In the genomic region with DNA sequence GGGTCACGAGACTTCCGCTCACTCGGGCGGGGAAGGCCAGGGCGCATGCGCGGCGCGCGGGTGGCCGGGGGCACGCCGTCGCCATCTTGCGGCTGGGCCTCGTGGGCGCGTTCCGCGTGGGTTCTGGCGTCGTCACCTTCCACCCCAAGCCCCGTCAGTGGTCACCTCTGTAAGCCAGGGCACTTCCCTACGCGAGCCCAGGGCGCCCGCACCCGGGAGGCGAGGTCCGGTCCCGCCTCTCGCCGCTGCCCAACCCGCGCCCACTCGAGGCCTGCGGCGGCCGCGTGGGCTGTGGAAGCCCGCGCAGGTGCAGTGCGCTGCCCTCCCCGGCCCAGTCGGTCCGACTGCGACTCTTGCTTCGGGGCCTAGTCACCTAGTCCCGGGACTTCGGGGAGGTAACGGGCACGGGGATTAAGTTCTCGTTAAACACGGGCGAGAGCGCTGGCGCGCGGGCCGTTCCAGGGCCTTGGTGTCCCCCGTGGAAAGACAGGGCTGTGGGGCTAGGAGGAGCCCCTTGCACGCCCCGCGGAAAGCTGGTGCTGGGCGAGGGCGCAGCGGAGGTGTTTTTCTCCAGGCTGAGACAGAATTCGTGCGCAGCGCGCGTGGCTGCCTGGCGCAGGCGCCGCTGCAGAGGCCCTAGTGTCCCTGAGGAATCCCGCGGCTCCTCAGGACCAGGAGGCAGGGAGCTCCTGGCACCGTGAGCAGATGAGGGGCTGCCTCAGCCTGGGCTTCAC, we compare ENCODE assay signal across 1 cellular context.
TF ChIP-seq lines count a peak whose summit lies in the region.

No MANE protein-coding gene starts in this region.

TF ChIP-seq in HepG2, 621 proteins besides CTCF, POLR2A, EP300 and RAD21 (continues in another document):
- TF ChIP-seq, protein P1, sequence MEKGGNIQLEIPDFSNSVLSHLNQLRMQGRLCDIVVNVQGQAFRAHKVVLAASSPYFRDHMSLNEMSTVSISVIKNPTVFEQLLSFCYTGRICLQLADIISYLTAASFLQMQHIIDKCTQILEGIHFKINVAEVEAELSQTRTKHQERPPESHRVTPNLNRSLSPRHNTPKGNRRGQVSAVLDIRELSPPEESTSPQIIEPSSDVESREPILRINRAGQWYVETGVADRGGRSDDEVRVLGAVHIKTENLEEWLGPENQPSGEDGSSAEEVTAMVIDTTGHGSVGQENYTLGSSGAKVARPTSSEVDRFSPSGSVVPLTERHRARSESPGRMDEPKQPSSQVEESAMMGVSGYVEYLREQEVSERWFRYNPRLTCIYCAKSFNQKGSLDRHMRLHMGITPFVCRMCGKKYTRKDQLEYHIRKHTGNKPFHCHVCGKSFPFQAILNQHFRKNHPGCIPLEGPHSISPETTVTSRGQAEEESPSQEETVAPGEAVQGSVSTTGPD (CRISPR knock-in tag; IDR thresholded peaks at IDR 0.05) = no peak
- TF ChIP-seq ZFY (CRISPR knock-in tag; IDR thresholded peaks at IDR 0.05) (peak; percentile 82), SP4 (CRISPR knock-in tag; IDR thresholded peaks at IDR 0.05) (peak; percentile 77), SMARCC2 (IDR thresholded peaks at IDR 0.05) (no peak), CEBPB (IDR thresholded peaks at IDR 0.05; ENCODE audit: borderline replicate concordance, low read depth, low read length) (no peak), ZBTB8A (CRISPR knock-in tag; IDR thresholded peaks at IDR 0.05; ENCODE audit: borderline replicate concordance, low read depth) (no peak), HNF4G (IDR thresholded peaks at IDR 0.05; ENCODE audit: borderline replicate concordance, low read depth, low read length) (no peak; the same call in 1 of the 2 replicates), HNF4G (CRISPR knock-in tag; IDR thresholded peaks at IDR 0.05; ENCODE audit: borderline replicate concordance, low read depth) (peak; percentile 80), ZKSCAN1 (IDR thresholded peaks at IDR 0.05; ENCODE audit: low read length) (no peak; the same call in 1 of the 2 replicates), SRY (CRISPR knock-in tag; IDR thresholded peaks at IDR 0.05) (peak; percentile 99), NFIB (CRISPR knock-in tag; IDR thresholded peaks at IDR 0.05; ENCODE audit: borderline replicate concordance) (no peak), ZNF232 (CRISPR knock-in tag; IDR thresholded peaks at IDR 0.05; ENCODE audit: borderline replicate concordance) (peak; percentile 39), ZNF180 (CRISPR knock-in tag; IDR thresholded peaks at IDR 0.05; ENCODE audit: borderline replicate concordance, low read depth) (no peak), POLR2AphosphoS2 (IDR thresholded peaks at IDR 0.05; ENCODE audit: low read depth, low read length) (peak; percentile 84; the same call in 1 of the 2 replicates), ZNF431 (CRISPR knock-in tag; IDR thresholded peaks at IDR 0.05; ENCODE audit: borderline replicate concordance, low read depth) (peak; percentile 88), ZBTB42 (CRISPR knock-in tag; IDR thresholded peaks at IDR 0.05) (peak; percentile 88; the same call in 1 of the 2 replicates), FOXC1 (CRISPR knock-in tag; IDR thresholded peaks at IDR 0.05; ENCODE audit: borderline replicate concordance) (peak; percentile 89), HOXD1 (CRISPR knock-in tag; IDR thresholded peaks at IDR 0.05) (peak; percentile 82), PHF5A (CRISPR knock-in tag; IDR thresholded peaks at IDR 0.05; ENCODE audit: low read depth, unreplicated experiment) (peak; percentile 17), ZNF530 (CRISPR knock-in tag; IDR thresholded peaks at IDR 0.05; ENCODE audit: low read depth) (0 out of 2 replicates have a peak, but pooled peaks have one; percentile 73), ZNF883 (CRISPR knock-in tag; IDR thresholded peaks at IDR 0.05; ENCODE audit: not compliant biosample characterization) (peak; percentile 98), ZSCAN22 (CRISPR knock-in tag; IDR thresholded peaks at IDR 0.05) (0 out of 2 replicates have a peak, but pooled peaks have one; percentile 66), NFE2L1 (CRISPR knock-in tag; IDR thresholded peaks at IDR 0.05; ENCODE audit: borderline replicate concordance) (peak; percentile 94), CBFB (CRISPR knock-in tag; IDR thresholded peaks at IDR 0.05) (peak; percentile 86), BCL6 (CRISPR knock-in tag; IDR thresholded peaks at IDR 0.05) (peak; percentile 36; the same call in 1 of the 2 replicates), HCFC1 (IDR thresholded peaks at IDR 0.05; ENCODE audit: low read depth, low read length) (peak; percentile 54), NCOR1 (IDR thresholded peaks at IDR 0.05; ENCODE audit: borderline replicate concordance, low read length) (no peak), ZNF879 (CRISPR knock-in tag; IDR thresholded peaks at IDR 0.05) (peak; percentile 94), GATAD1 (CRISPR knock-in tag; IDR thresholded peaks at IDR 0.05) (peak; percentile 86)
- TF ChIP-seq, protein P2, sequence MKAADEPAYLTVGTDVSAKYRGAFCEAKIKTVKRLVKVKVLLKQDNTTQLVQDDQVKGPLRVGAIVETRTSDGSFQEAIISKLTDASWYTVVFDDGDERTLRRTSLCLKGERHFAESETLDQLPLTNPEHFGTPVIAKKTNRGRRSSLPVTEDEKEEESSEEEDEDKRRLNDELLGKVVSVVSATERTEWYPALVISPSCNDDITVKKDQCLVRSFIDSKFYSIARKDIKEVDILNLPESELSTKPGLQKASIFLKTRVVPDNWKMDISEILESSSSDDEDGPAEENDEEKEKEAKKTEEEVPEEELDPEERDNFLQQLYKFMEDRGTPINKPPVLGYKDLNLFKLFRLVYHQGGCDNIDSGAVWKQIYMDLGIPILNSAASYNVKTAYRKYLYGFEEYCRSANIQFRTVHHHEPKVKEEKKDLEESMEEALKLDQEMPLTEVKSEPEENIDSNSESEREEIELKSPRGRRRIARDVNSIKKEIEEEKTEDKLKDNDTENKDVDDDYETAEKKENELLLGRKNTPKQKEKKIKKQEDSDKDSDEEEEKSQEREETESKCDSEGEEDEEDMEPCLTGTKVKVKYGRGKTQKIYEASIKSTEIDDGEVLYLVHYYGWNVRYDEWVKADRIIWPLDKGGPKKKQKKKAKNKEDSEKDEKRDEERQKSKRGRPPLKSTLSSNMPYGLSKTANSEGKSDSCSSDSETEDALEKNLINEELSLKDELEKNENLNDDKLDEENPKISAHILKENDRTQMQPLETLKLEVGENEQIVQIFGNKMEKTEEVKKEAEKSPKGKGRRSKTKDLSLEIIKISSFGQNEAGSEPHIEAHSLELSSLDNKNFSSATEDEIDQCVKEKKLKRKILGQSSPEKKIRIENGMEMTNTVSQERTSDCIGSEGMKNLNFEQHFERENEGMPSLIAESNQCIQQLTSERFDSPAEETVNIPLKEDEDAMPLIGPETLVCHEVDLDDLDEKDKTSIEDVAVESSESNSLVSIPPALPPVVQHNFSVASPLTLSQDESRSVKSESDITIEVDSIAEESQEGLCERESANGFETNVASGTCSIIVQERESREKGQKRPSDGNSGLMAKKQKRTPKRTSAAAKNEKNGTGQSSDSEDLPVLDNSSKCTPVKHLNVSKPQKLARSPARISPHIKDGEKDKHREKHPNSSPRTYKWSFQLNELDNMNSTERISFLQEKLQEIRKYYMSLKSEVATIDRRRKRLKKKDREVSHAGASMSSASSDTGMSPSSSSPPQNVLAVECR (CRISPR knock-in tag; IDR thresholded peaks at IDR 0.05; ENCODE audit: borderline replicate concordance) = peak; percentile 92
- TF ChIP-seq, protein P3, sequence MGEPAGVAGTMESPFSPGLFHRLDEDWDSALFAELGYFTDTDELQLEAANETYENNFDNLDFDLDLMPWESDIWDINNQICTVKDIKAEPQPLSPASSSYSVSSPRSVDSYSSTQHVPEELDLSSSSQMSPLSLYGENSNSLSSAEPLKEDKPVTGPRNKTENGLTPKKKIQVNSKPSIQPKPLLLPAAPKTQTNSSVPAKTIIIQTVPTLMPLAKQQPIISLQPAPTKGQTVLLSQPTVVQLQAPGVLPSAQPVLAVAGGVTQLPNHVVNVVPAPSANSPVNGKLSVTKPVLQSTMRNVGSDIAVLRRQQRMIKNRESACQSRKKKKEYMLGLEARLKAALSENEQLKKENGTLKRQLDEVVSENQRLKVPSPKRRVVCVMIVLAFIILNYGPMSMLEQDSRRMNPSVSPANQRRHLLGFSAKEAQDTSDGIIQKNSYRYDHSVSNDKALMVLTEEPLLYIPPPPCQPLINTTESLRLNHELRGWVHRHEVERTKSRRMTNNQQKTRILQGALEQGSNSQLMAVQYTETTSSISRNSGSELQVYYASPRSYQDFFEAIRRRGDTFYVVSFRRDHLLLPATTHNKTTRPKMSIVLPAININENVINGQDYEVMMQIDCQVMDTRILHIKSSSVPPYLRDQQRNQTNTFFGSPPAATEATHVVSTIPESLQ (CRISPR knock-in tag; conservative IDR thresholded peaks at IDR 0.05) = no peak; the same call in 1 of the 2 replicates
- TF ChIP-seq, protein P4, sequence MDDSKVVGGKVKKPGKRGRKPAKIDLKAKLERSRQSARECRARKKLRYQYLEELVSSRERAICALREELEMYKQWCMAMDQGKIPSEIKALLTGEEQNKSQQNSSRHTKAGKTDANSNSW (CRISPR knock-in tag; IDR thresholded peaks at IDR 0.05; ENCODE audit: borderline replicate concordance) = peak; percentile 94
- TF ChIP-seq, protein P5, sequence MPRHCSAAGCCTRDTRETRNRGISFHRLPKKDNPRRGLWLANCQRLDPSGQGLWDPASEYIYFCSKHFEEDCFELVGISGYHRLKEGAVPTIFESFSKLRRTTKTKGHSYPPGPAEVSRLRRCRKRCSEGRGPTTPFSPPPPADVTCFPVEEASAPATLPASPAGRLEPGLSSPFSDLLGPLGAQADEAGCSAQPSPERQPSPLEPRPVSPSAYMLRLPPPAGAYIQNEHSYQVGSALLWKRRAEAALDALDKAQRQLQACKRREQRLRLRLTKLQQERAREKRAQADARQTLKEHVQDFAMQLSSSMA (CRISPR knock-in tag; IDR thresholded peaks at IDR 0.05) = peak; percentile 84; the same call in 1 of the 2 replicates
- TF ChIP-seq, protein P6, sequence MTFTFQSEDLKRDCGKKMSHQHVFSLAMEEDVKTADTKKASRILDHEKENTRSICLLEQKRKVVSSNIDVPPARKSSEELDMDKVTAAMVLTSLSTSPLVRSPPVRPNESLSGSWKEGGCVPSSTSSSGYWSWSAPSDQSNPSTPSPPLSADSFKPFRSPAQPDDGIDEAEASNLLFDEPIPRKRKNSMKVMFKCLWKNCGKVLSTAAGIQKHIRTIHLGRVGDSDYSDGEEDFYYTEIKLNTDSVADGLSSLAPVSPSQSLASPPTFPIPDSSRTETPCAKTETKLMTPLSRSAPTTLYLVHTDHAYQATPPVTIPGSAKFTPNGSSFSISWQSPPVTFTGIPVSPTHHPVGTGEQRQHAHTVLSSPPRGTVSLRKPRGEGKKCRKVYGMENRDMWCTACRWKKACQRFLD (CRISPR knock-in tag; IDR thresholded peaks at IDR 0.05; ENCODE audit: borderline replicate concordance) = peak; percentile 93
- TF ChIP-seq, protein P7, sequence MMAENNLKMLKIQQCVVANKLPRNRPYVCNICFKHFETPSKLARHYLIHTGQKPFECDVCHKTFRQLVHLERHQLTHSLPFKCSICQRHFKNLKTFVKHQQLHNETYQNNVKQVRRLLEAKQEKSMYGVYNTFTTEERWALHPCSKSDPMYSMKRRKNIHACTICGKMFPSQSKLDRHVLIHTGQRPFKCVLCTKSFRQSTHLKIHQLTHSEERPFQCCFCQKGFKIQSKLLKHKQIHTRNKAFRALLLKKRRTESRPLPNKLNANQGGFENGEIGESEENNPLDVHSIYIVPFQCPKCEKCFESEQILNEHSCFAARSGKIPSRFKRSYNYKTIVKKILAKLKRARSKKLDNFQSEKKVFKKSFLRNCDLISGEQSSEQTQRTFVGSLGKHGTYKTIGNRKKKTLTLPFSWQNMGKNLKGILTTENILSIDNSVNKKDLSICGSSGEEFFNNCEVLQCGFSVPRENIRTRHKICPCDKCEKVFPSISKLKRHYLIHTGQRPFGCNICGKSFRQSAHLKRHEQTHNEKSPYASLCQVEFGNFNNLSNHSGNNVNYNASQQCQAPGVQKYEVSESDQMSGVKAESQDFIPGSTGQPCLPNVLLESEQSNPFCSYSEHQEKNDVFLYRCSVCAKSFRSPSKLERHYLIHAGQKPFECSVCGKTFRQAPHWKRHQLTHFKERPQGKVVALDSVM (CRISPR knock-in tag; IDR thresholded peaks at IDR 0.05) = peak; percentile 71; the same call in 1 of the 2 replicates
- TF ChIP-seq, protein P8, sequence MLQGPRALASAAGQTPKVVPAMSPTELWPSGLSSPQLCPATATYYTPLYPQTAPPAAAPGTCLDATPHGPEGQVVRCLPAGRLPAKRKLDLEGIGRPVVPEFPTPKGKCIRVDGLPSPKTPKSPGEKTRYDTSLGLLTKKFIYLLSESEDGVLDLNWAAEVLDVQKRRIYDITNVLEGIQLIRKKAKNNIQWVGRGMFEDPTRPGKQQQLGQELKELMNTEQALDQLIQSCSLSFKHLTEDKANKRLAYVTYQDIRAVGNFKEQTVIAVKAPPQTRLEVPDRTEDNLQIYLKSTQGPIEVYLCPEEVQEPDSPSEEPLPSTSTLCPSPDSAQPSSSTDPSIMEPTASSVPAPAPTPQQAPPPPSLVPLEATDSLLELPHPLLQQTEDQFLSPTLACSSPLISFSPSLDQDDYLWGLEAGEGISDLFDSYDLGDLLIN (CRISPR knock-in tag; IDR thresholded peaks at IDR 0.05; ENCODE audit: borderline replicate concordance) = no peak
- TF ChIP-seq, protein P9, sequence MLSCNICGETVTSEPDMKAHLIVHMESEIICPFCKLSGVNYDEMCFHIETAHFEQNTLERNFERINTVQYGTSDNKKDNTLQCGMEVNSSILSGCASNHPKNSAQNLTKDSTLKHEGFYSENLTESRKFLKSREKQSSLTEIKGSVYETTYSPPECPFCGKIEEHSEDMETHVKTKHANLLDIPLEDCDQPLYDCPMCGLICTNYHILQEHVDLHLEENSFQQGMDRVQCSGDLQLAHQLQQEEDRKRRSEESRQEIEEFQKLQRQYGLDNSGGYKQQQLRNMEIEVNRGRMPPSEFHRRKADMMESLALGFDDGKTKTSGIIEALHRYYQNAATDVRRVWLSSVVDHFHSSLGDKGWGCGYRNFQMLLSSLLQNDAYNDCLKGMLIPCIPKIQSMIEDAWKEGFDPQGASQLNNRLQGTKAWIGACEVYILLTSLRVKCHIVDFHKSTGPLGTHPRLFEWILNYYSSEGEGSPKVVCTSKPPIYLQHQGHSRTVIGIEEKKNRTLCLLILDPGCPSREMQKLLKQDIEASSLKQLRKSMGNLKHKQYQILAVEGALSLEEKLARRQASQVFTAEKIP (CRISPR knock-in tag; IDR thresholded peaks at IDR 0.05; ENCODE audit: borderline replicate concordance) = no peak
- TF ChIP-seq, protein P10, sequence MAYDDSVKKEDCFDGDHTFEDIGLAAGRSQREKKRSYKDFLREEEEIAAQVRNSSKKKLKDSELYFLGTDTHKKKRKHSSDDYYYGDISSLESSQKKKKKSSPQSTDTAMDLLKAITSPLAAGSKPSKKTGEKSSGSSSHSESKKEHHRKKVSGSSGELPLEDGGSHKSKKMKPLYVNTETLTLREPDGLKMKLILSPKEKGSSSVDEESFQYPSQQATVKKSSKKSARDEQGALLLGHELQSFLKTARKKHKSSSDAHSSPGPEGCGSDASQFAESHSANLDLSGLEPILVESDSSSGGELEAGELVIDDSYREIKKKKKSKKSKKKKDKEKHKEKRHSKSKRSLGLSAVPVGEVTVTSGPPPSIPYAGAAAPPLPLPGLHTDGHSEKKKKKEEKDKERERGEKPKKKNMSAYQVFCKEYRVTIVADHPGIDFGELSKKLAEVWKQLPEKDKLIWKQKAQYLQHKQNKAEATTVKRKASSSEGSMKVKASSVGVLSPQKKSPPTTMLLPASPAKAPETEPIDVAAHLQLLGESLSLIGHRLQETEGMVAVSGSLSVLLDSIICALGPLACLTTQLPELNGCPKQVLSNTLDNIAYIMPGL (CRISPR knock-in tag; IDR thresholded peaks at IDR 0.05; ENCODE audit: borderline replicate concordance in 1 of 2, low read depth in 1 of 2) = peak; percentile 81 to 97; a peak in 3 of 4 replicates
